In the genomic region with DNA sequence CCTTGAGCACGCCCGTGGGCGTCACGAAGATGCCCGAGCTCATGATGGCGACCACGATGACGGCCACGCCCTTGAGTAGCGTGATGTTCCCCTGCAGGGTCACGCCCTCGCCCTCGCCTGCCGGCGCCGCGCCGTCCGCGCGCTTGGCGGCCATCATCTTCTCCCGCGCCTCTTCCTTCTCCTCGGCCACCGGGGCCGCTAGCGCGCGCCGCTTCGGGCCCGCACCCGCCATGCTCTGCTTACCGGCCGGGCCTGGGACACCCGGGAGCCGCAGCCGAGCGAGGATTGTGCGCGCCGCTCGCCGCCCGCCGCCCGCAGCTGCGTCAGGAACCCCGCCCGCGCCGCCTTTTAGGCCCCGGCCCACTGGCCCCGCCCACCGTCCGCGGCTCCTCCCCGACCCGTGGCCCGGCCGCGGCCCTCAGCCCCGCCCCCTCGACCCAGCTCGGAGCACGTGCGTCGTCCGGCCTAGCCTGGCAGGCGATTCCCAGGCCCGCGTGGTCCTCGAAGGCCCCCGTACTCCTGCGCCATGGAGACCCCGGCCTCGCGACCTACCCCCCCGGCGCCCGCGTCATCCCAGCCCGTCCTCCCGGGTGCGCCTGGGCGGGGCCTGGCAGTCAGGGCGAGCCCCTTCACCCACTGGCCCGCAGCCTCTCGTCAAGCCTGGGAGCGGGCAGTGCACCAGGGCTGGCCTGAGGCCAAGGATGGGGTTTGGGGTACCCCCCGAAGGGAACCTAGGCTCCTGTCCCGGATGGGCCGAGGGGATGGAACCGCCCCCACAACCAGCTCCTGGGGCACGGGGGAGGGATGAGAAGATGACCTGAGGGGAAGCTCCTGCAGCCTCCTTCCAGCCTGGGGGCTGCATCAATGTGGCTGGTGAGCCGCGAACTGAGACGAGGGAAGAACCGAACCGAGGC, we compare ENCODE assay signal across 8 cellular contexts.
A peak's percentile ranks its signal among the peaks of the same experiment; 100 is the strongest.
DNase-seq lines count a peak whose midpoint lies in the region; ATAC-seq and TF ChIP-seq lines count a peak whose summit lies in the region.
"Not testable (repeated sequence)": the region's sequence is repeated elsewhere in the genome, so short reads cannot be mapped to it uniquely, and the experiment has no call there.

No MANE protein-coding gene starts in this region.

- DNase-seq in GF-D8 (lab: John Stamatoyannopoulos, UW): peak; percentile 92
- peak; percentile 85 for DNase-seq in HCT116 (ENCODE audit: low read depth, low spot score)
- peak; percentile 97 for DNase-seq in MM.1S
- peak; percentile 86 for DNase-seq in SIG-M5 treated with dmso at 0.1 percent for 504 hours (lab: John Stamatoyannopoulos, UW; ENCODE audit: unreplicated experiment)
- DNase-seq in activated naive CD4-positive, alpha-beta T cell (lab: John Stamatoyannopoulos, UW): peak; percentile 87 to 99 (median 98)
- DNase-seq in foreskin melanocyte: peak; percentile 92
- DNase-seq in stromal cell of bone marrow (ENCODE audit: low read depth): peak; percentile 88

- TF ChIP-seq RAD21 in HCT116 (IDR thresholded peaks at IDR 0.05; ENCODE audit: low read depth): not testable (repeated sequence)

- RAD21 ChIA-PET in HCT116 (lab: Charles Lee; ENCODE audit: low non-redundant PET in 1 of 2, low total read pairs in 2 of 2, uncharacterized antibody in 2 of 2, unreplicated experiment in 2 of 2): not testable (repeated sequence)

- peak overlapping the region; percentile 54 to 61 for H3K4me3 ChIP-seq in HCT116 (replicated peaks in 1 of 2; ENCODE audit: low read depth in 1 of 2, low read length in 2 of 2)
- peak overlapping the region; percentile 91 for H3K4me3 ChIP-seq in MM.1S (ENCODE audit: low read length)
- peak overlapping the region; percentile 74 for H3K4me3 ChIP-seq in neuron (ENCODE audit: low read length)

- not testable (repeated sequence) for H3K9me3 ChIP-seq in HCT116 (ENCODE audit: control insufficient read depth in 1 of 2, insufficient read depth in 1 of 2, low read depth in 1 of 2, low read length in 2 of 2); MM.1S (replicated peaks; ENCODE audit: insufficient read depth, low read length); neuron (ENCODE audit: low read length)

- H3K4me2 ChIP-seq in HCT116 (ENCODE audit: low read length) (peak overlapping the region; percentile 81), MM.1S (ENCODE audit: low read depth, low read length) (peak overlapping the region; percentile 37; the same call in 1 of the 2 replicates)

- H3K9me2 ChIP-seq in HCT116 (ENCODE audit: insufficient read depth); MM.1S (replicated peaks; ENCODE audit: insufficient read depth, low read length): not testable (repeated sequence)

- CTCF ChIA-PET in HCT116 (lab: Charles Lee): not testable (repeated sequence)

- not testable (repeated sequence) for BruUV-seq in HCT116 (replicated peaks; lab: Mats Ljungman, UMichigan)

- peak overlapping the region; percentile 90 for H3K27ac ChIP-seq in HCT116 (ENCODE audit: low read depth, low read length)
- peak overlapping the region; percentile 66; the same call in 1 of the 2 replicates for H3K27ac ChIP-seq in MM.1S (ENCODE audit: low read length)

- not testable (repeated sequence) for TF ChIP-seq CTCF in HCT116 (IDR thresholded peaks at IDR 0.05 in 2 of 3, conservative IDR thresholded peaks at IDR 0.05 in 1 of 3; ENCODE audit: borderline replicate concordance in 1 of 3, insufficient read depth in 1 of 3, low read depth in 2 of 3, low read length in 2 of 3); MM.1S (IDR thresholded peaks at IDR 0.05; ENCODE audit: low read length)

- H3K79me2 ChIP-seq in HCT116 (ENCODE audit: insufficient read depth, low read length): peaks cover 38% of the 10 kb centered on the region
- H3K79me2 ChIP-seq in MM.1S (ENCODE audit: low read length): peaks cover 40% of the 10 kb centered on the region

- H3K9ac ChIP-seq in HCT116 (ENCODE audit: low read length) (peak overlapping the region; percentile 83), MM.1S (ENCODE audit: low read length) (peak overlapping the region; percentile 84)

- POLR2A ChIA-PET in HCT116 (lab: Charles Lee): interaction anchor here (0.8 kb wide), 1 partner anchor 10 kb away, joined by 4 read pairs; no protein-coding TSS in a partner anchor

- not testable (repeated sequence) for TF ChIP-seq POLR2A in HCT116 (IDR thresholded peaks at IDR 0.05; ENCODE audit: borderline replicate concordance, extremely low read depth, insufficient read depth, insufficient read length)

- H2AFZ ChIP-seq in HCT116 (ENCODE audit: low read depth, low read length, poor library complexity, severe bottlenecking); neuron (ENCODE audit: low read depth, low read length): not testable (repeated sequence)
- peak overlapping the region; percentile 88 for H2AFZ ChIP-seq in MM.1S (ENCODE audit: low read length)

- not testable (repeated sequence) for H3K27me3 ChIP-seq in HCT116 (ENCODE audit: insufficient read depth, low read length); MM.1S (replicated peaks; ENCODE audit: insufficient read depth, low read length); neuron (ENCODE audit: insufficient read depth, low read length)

- not testable (repeated sequence) for H3K36me3 ChIP-seq in HCT116 (ENCODE audit: control insufficient read depth in 1 of 2, insufficient read depth in 2 of 2, low read length in 2 of 2); MM.1S (replicated peaks; ENCODE audit: insufficient read depth, low read length); neuron (ENCODE audit: insufficient read depth, low read length)

- peaks cover 15 to 24% of the 10 kb centered on the region in 2 experiments for H3K4me1 ChIP-seq in HCT116 (ENCODE audit: control insufficient read depth in 1 of 2, insufficient read depth in 2 of 2, low read length in 2 of 2)
- not testable (repeated sequence) for H3K4me1 ChIP-seq in MM.1S (ENCODE audit: low read length)
- H3K4me1 ChIP-seq in neuron (ENCODE audit: insufficient read depth, low read length): peaks cover 35% of the 10 kb centered on the region

- ATAC-seq in HCT116: peak; percentile 75

- H3F3A ChIP-seq in MM.1S (ENCODE audit: insufficient read depth, low read length): not testable (repeated sequence)

- not testable (repeated sequence) for H4K20me1 ChIP-seq in HCT116 (ENCODE audit: insufficient read depth); MM.1S (ENCODE audit: insufficient read depth, low read length)

- intact Hi-C loops in HCT116 (cut with micrococcal nuclease): not testable (repeated sequence)

TF ChIP-seq in HCT116, 20 proteins besides CTCF, POLR2A, EP300 and RAD21:
- TF ChIP-seq SIN3A (IDR thresholded peaks at IDR 0.05; ENCODE audit: low read depth) (peak; percentile 55; the same call in 1 of the 2 replicates), SP1 (IDR thresholded peaks at IDR 0.05; ENCODE audit: low read depth) (peak; percentile 67; the same call in 1 of the 2 replicates), ZFX (IDR thresholded peaks at IDR 0.05) (peak; percentile 69), YY1 (IDR thresholded peaks at IDR 0.05; ENCODE audit: extremely low read depth, insufficient replicate concordance, low read depth, low read length) (peak; percentile 32), EGR1 (IDR thresholded peaks at IDR 0.05; ENCODE audit: low read depth) (peak; percentile 17; the same call in 1 of the 2 replicates), CBX3 (IDR thresholded peaks at IDR 0.05; ENCODE audit: low read depth) (peak; percentile 87), POLR2AphosphoS5 (IDR thresholded peaks at IDR 0.05; ENCODE audit: low read depth, low read length) (peak; percentile 89)
- TF ChIP-seq, protein P1, sequence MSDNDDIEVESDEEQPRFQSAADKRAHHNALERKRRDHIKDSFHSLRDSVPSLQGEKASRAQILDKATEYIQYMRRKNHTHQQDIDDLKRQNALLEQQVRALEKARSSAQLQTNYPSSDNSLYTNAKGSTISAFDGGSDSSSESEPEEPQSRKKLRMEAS (IDR thresholded peaks at IDR 0.05): peak; percentile 97

Comparison
In these comparisons a context has a peak if more than half of its experiments do, and no peak if none do; other contexts are left out.
1. Peak in every context shown above with its lines: DNase-seq, ATAC-seq, H3K4me3 ChIP-seq and H3K27ac ChIP-seq.